Comparison of ENCODE assay signal across 8 cellular contexts in genomic region chr19:52786078-52786463, GRCh38. TPM values are rescaled to one million over a fixed set of nuclear protein-coding genes. Genes with fewer than 3 reads are reported as not detected.
DNase-seq lines count a peak whose midpoint lies in the region; ATAC-seq, FAIRE-seq and TF ChIP-seq lines count a peak whose summit lies in the region.

No MANE protein-coding gene starts in this region.

- peak overlapping the region; percentile 94 for H3K4me3 Mint-ChIP-seq in HFFc6

- DNase-seq in ELR (ENCODE audit: low read depth) (peak; percentile 13), HFFc6 (no peak), H1 (ENCODE audit: low read depth in 1 of 2, low spot score in 2 of 2) (peak in 1 of 2 experiments; percentile 55), GF-D8 (lab: John Stamatoyannopoulos, UW) (no peak), foreskin melanocyte (no peak)

- H3K56ac ChIP-seq in H1 (replicated peaks; ENCODE audit: insufficient read length, low read depth, low read length) = no peak overlapping the region

- TF ChIP-seq CTCF in HFFc6 (IDR thresholded peaks at IDR 0.05) = no peak
- TF ChIP-seq CTCF in OCI-LY3 (IDR thresholded peaks at IDR 0.05; ENCODE audit: low read depth, low read length) = no peak
- TF ChIP-seq CTCF in H1 (IDR thresholded peaks at IDR 0.05; ENCODE audit: control extremely low read depth in 1 of 3, insufficient read depth in 1 of 3, low read depth in 1 of 3, low read length in 3 of 3) = no peak

- H4K8ac ChIP-seq in H1 (ENCODE audit: extremely low read depth, insufficient read depth, low read length) = no peak overlapping the region; the same call in 1 of the 2 replicates

- CTCF ChIA-PET in H1 (lab: Charles Lee; ENCODE audit: partially characterized antibody) = no interaction called here

- peaks cover 32% of the 10 kb centered on the region for H3K9me3 Mint-ChIP-seq in HFFc6

- H3K36me3 Mint-ChIP-seq in HFFc6 (ENCODE audit: low read depth) = peaks cover 23% of the 10 kb centered on the region

- H3K27ac Mint-ChIP-seq in HFFc6 = peak overlapping the region; percentile 74

- H2BK5ac ChIP-seq in H1 (ENCODE audit: low read depth, low read length) = no peak overlapping the region

- no peak overlapping the region for H2BK20ac ChIP-seq in H1 (ENCODE audit: low read length)

- H3K9me3 ChIP-seq in OCI-LY3 (ENCODE audit: insufficient read depth, low read length) (no peaks in the 10 kb centered on the region), H1 (ENCODE audit: insufficient read depth in 2 of 2, low read depth in 1 of 2, low read length in 1 of 2) (no peaks in the 10 kb centered on the region), muscle layer of colon (ENCODE audit: low read length) (no peaks in the 10 kb centered on the region)

- H3K27me3 ChIP-seq in OCI-LY3 (ENCODE audit: low read depth, low read length) (no peaks in the 10 kb centered on the region), H1 (replicated peaks in 1 of 4; ENCODE audit: control insufficient read depth in 3 of 4, extremely low read depth in 1 of 4, insufficient read depth in 3 of 4, low read length in 3 of 4) (peaks cover 0 to 17% (median 6%) of the 10 kb centered on the region in 4 experiments; a peak in 5 of 7 replicates), muscle layer of colon (ENCODE audit: control insufficient read depth in 1 of 2, insufficient read depth in 2 of 2, low read length in 2 of 2) (no peaks in the 10 kb centered on the region)

- no peak for ATAC-seq in GM21717 (IDR thresholded peaks at IDR 0.05; ENCODE audit: unreplicated experiment)

- no peak overlapping the region for H2BK12ac ChIP-seq in H1 (ENCODE audit: low read depth, low read length)

- no peaks in the 10 kb centered on the region for H3K36me3 ChIP-seq in OCI-LY3 (replicated peaks; ENCODE audit: low read depth, low read length)
- no peaks in the 10 kb centered on the region for H3K36me3 ChIP-seq in H1 (ENCODE audit: control insufficient read depth in 2 of 4, insufficient read depth in 4 of 4, low read length in 3 of 4)
- H3K36me3 ChIP-seq in muscle layer of colon (ENCODE audit: insufficient read depth, low read length) = no peaks in the 10 kb centered on the region

- H2AFZ ChIP-seq in OCI-LY3 (ENCODE audit: low read depth, low read length) (peak overlapping the region; percentile 90; the same call in 1 of the 2 replicates), H1 (ENCODE audit: low read length) (peak overlapping the region; percentile 86)

- H3K4me1 Mint-ChIP-seq in HFFc6 (ENCODE audit: low read depth) = peaks cover 11% of the 10 kb centered on the region

- TF ChIP-seq EP300 in H1 (IDR thresholded peaks at IDR 0.05; ENCODE audit: borderline replicate concordance in 1 of 2, low read depth in 2 of 2, low read length in 2 of 2) = no peak

- H3K23ac ChIP-seq in H1 (ENCODE audit: insufficient read length) = no peak overlapping the region

- H3K14ac ChIP-seq in H1 (ENCODE audit: insufficient read length) = no peak overlapping the region

- no peak overlapping the region for H2AK5ac ChIP-seq in H1 (ENCODE audit: low read depth, low read length)

- H3K4me2 ChIP-seq in OCI-LY3 (ENCODE audit: low read length) = peak overlapping the region; percentile 66
- H3K4me2 ChIP-seq in H1 (ENCODE audit: insufficient read depth in 1 of 2, low read depth in 2 of 2, low read length in 2 of 2) = peak overlapping the region; percentile 59 to 70

- peaks cover 8% of the 10 kb centered on the region; the same call in 1 of the 2 replicates for H3K23me2 ChIP-seq in H1 (ENCODE audit: low read depth, low read length)

- no peaks in the 10 kb centered on the region for H3K27me3 Mint-ChIP-seq in HFFc6 (ENCODE audit: insufficient read depth)

- H2BK120ac ChIP-seq in H1 (replicated peaks; ENCODE audit: low read depth, low read length) = no peak overlapping the region

- H3K4ac ChIP-seq in H1 (replicated peaks; ENCODE audit: insufficient read length, low read depth, low read length) = no peak overlapping the region

- no peak overlapping the region for H3K18ac ChIP-seq in H1 (ENCODE audit: extremely low read depth, low read length)

- H3K27ac ChIP-seq in OCI-LY3 (ENCODE audit: low read length) (no peak overlapping the region), H1 (ENCODE audit: low read depth, low read length) (no peak overlapping the region), muscle layer of colon (ENCODE audit: low read depth, low read length) (peak overlapping the region; percentile 72)

- POLR2A ChIA-PET in H1 (lab: Charles Lee; ENCODE audit: partially characterized antibody) = no interaction called here

- no peaks in the 10 kb centered on the region for H4K20me1 ChIP-seq in OCI-LY3 (ENCODE audit: insufficient read depth, low read length)
- H4K20me1 ChIP-seq in H1 (replicated peaks in 1 of 2; ENCODE audit: control insufficient read depth in 1 of 2, insufficient read depth in 2 of 2, low read length in 2 of 2) = no peaks in the 10 kb centered on the region

- H4K91ac ChIP-seq in H1 (replicated peaks; ENCODE audit: insufficient read length, low read length) = no peak overlapping the region

- H3K9ac ChIP-seq in OCI-LY3 (ENCODE audit: low read length) (peak overlapping the region; percentile 81), H1 (replicated peaks in 1 of 4; ENCODE audit: extremely low read depth in 1 of 4, low read depth in 3 of 4, low read length in 3 of 4) (no peak overlapping the region), muscle layer of colon (ENCODE audit: low read length) (peak overlapping the region; percentile 49)

- FAIRE-seq in H1 (lab: Jason Lieb, UNC) = no peak

- H3K79me2 ChIP-seq in OCI-LY3 (ENCODE audit: low read length) (peaks cover 10% of the 10 kb centered on the region; the same call in 1 of the 2 replicates), H1 (ENCODE audit: control insufficient read depth in 1 of 2, insufficient read depth in 2 of 2, low read length in 2 of 2) (no peaks in the 10 kb centered on the region)

- no peak for TF ChIP-seq POLR2A in H1 (IDR thresholded peaks at IDR 0.05; ENCODE audit: control extremely low read depth in 1 of 2, low read depth in 2 of 2, low read length in 2 of 2)

- no peak overlapping the region for H2BK15ac ChIP-seq in H1 (ENCODE audit: low read length)

- peak overlapping the region; percentile 86 for H3K4me3 ChIP-seq in OCI-LY3 (ENCODE audit: low read length)
- peak overlapping the region; percentile 69 to 90 (median 72) for H3K4me3 ChIP-seq in H1 (ENCODE audit: extremely low read depth in 1 of 4, insufficient read depth in 2 of 4, low read depth in 3 of 4, low read length in 4 of 4)
- peak overlapping the region; percentile 44 to 87 for H3K4me3 ChIP-seq in muscle layer of colon (ENCODE audit: low read depth in 1 of 2, low read length in 2 of 2)

- TF ChIP-seq RAD21 in H1 (IDR thresholded peaks at IDR 0.05 in 1 of 2, conservative IDR thresholded peaks at IDR 0.05 in 1 of 2; ENCODE audit: low read depth in 2 of 2, low read length in 2 of 2) = no peak

- H3K79me1 ChIP-seq in H1 (ENCODE audit: low read depth, low read length) = no peaks in the 10 kb centered on the region

- H4K5ac ChIP-seq in H1 (ENCODE audit: insufficient read length, low read depth, low read length) = no peak overlapping the region

- H3K4me1 ChIP-seq in OCI-LY3 (ENCODE audit: low read length) (no peaks in the 10 kb centered on the region), H1 (replicated peaks in 1 of 4; ENCODE audit: control insufficient read depth in 3 of 4, insufficient read depth in 4 of 4, low read length in 3 of 4) (0 out of 7 replicates have a peak, but pooled peaks cover 0 to 2% (median 0%) of the 10 kb centered on the region in 4 experiments), muscle layer of colon (ENCODE audit: insufficient read depth, low read length) (peaks cover 6% of the 10 kb centered on the region)

- 4% methylated on average over 14 of the region's 23 CpGs; no CpG with 5 or more reads in 1 of the 2 experiments for WGBS in H1 (ENCODE audit: extremely low coverage in 1 of 2, insufficient coverage in 1 of 2, insufficient read length in 1 of 2, insufficient replicate concordance in 2 of 2, low coverage in 1 of 2, low lambda C conversion rate in 2 of 2, missing lambda C conversion rate in 1 of 2), 2 experiments

TF ChIP-seq in H1, 55 proteins besides CTCF, POLR2A, EP300 and RAD21 (continues in another document):
- no peak for TF ChIP-seq MAFK (IDR thresholded peaks at IDR 0.05; ENCODE audit: low read depth, low read length)

RNA-seq across cellular contexts. Expression of gene ZNF600, which starts 0.5 kb away (rescaled TPM):
- 1 to 10 TPM; 2.1 to 3.7 (median 3.1) TPM for total RNA-seq in HFFc6 (2021; fragmentation: NEBNext Ultra II Directional; extraction: Animal tissue kit (Norgen Biotek cat#: 25700))
- 5.9 and 8.0 TPM in 2 replicates for total RNA-seq in H1 (2021; fragmentation: NEBNext Ultra II Directional; extraction: Animal tissue kit (Norgen Biotek cat#: 25700))
- polyA plus RNA-seq in H1 (2011; rRNA removed) = 2.1 and 3.2 TPM in 2 replicates
- 3.9 TPM for polyA plus RNA-seq in H1 (2011; cell fraction: cytosol; rRNA removed)
- polyA plus RNA-seq in H1 (2011; cell fraction: nucleus; rRNA removed) = 7.0 TPM
- polyA plus RNA-seq in H1 (2012, experiment 1 of 2) = 2.8 to 5.6 TPM (median 4.2 TPM) in 4 replicates
- polyA plus RNA-seq in H1 (2012, experiment 2 of 2) = 0.28 TPM
- polyA plus RNA-seq in H1 (2013, experiment 1 of 2) = 6.8 TPM
- polyA plus RNA-seq in H1 (2013, experiment 2 of 2) = 6.0 TPM
- polyA minus RNA-seq in H1 (2011; rRNA and poly(A)+ RNA removed) = 7.7 and 8.1 TPM in 2 replicates
- polyA minus RNA-seq in H1 (2011; cell fraction: cytosol; rRNA and poly(A)+ RNA removed) = 2.4 TPM
- polyA minus RNA-seq in H1 (2011; cell fraction: nucleus; rRNA and poly(A)+ RNA removed) = 10.2 TPM

RNA-seq across cellular contexts. Expression of gene ZNF28, which starts 35.4 kb away (rescaled TPM):
- 10 to 100 TPM in 5 of 6 experiments, 1 to 10 TPM in 1; 9.2 to 13.6 (median 11.9) TPM for total RNA-seq in HFFc6 (2021; fragmentation: NEBNext Ultra II Directional; extraction: Animal tissue kit (Norgen Biotek cat#: 25700))
- total RNA-seq in H1 (2021; fragmentation: NEBNext Ultra II Directional; extraction: Animal tissue kit (Norgen Biotek cat#: 25700)) = 22.8 and 23.0 TPM in 2 replicates
- 5.5 and 7.3 TPM in 2 replicates for polyA plus RNA-seq in H1 (2011; rRNA removed)
- polyA plus RNA-seq in H1 (2011; cell fraction: cytosol; rRNA removed) = 7.0 TPM
- polyA plus RNA-seq in H1 (2011; cell fraction: nucleus; rRNA removed) = 9.6 TPM
- 7.0 to 15.1 TPM (median 9.7 TPM) in 4 replicates for polyA plus RNA-seq in H1 (2012, experiment 1 of 2)
- 0.38 TPM for polyA plus RNA-seq in H1 (2012, experiment 2 of 2)
- polyA plus RNA-seq in H1 (2013, experiment 1 of 2) = 17.8 TPM
- 18.6 TPM for polyA plus RNA-seq in H1 (2013, experiment 2 of 2)
- polyA minus RNA-seq in H1 (2011; rRNA and poly(A)+ RNA removed) = 25.9 and 44.9 TPM in 2 replicates
- polyA minus RNA-seq in H1 (2011; cell fraction: cytosol; rRNA and poly(A)+ RNA removed) = 10.3 TPM
- 63.2 TPM for polyA minus RNA-seq in H1 (2011; cell fraction: nucleus; rRNA and poly(A)+ RNA removed)

RNA-seq across cellular contexts. Expression of gene ZNF611, which starts 51.2 kb away (rescaled TPM):
- total RNA-seq in HFFc6 (2021; fragmentation: NEBNext Ultra II Directional; extraction: Animal tissue kit (Norgen Biotek cat#: 25700)) = 10 to 100 TPM; 11.3 to 15.0 (median 13.5) TPM
- total RNA-seq in H1 (2021; fragmentation: NEBNext Ultra II Directional; extraction: Animal tissue kit (Norgen Biotek cat#: 25700)) = 17.7 and 19.0 TPM in 2 replicates
- polyA plus RNA-seq in H1 (2011; rRNA removed) = 1.9 and 2.2 TPM in 2 replicates
- 2.1 TPM for polyA plus RNA-seq in H1 (2011; cell fraction: cytosol; rRNA removed)
- polyA plus RNA-seq in H1 (2011; cell fraction: nucleus; rRNA removed) = 4.7 TPM
- 3.9 to 9.6 TPM (median 5.0 TPM) in 4 replicates for polyA plus RNA-seq in H1 (2012, experiment 1 of 2)
- 1.7 TPM for polyA plus RNA-seq in H1 (2012, experiment 2 of 2)
- polyA plus RNA-seq in H1 (2013, experiment 1 of 2) = 7.1 TPM
- 7.0 TPM for polyA plus RNA-seq in H1 (2013, experiment 2 of 2)
- polyA minus RNA-seq in H1 (2011; rRNA and poly(A)+ RNA removed) = 16.9 and 34.4 TPM in 2 replicates
- 13.9 TPM for polyA minus RNA-seq in H1 (2011; cell fraction: cytosol; rRNA and poly(A)+ RNA removed)
- polyA minus RNA-seq in H1 (2011; cell fraction: nucleus; rRNA and poly(A)+ RNA removed) = 19.3 TPM

Comparison
In these comparisons a context has a peak if more than half of its experiments do, and no peak if none do; other contexts are left out.
1. H3K9ac ChIP-seq: peak in OCI-LY3 (single experiment) and muscle layer of colon (single experiment); none in H1 (0 of 4).
2. Peak in every context shown above with its lines, with median percentiles within 50 percentile points of each other: H3K4me3 ChIP-seq.